ENCODE assay signal across 11 cellular contexts in the genomic region with DNA sequence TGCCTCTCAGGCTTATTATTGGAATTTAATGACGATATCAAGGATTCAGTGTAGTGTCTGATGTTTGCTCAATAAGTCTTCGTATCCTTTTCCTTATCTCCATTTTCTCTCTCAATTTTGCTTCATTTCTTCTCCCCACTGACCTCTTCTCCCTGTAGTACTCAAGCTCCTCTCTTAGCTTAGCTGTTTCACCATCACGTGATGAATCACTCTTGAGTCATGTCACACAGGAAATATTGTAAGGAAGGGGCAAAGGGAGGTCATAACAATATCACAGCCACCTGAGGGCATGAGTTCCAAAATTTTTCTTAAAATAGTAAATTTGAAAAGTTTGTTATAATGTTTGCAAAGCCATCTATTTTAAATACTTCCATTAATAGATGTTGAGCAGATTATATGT.
DNase-seq lines count a peak whose midpoint lies in the region; ATAC-seq and TF ChIP-seq lines count a peak whose summit lies in the region.
"Had no signal": no experiment of that assay in that cellular context is flagged by ENCODE, and none has a peak within 500 bp of the region (broad histone marks: within the 10 kb centered on the region; RNA-seq: fewer than 3 reads in every experiment).

No MANE protein-coding gene starts in this region.

- H3K4me1 ChIP-seq in IMR-90 (ENCODE audit: control insufficient read depth, insufficient read depth, low read length) = peaks cover 4% of the 10 kb centered on the region; the same call in 1 of the 2 replicates
- H3K4me1 ChIP-seq in hepatocyte (ENCODE audit: insufficient read depth) = no peaks in the 10 kb centered on the region
- no peaks in the 10 kb centered on the region for H3K4me1 ChIP-seq in suprapubic skin

- TF ChIP-seq RAD21 in IMR-90 (IDR thresholded peaks at IDR 0.05; ENCODE audit: low read length) = no peak

- peaks cover 7% of the 10 kb centered on the region; the same call in 1 of the 2 replicates for H3K9me1 ChIP-seq in IMR-90 (ENCODE audit: insufficient read depth, low read length)

- H4K8ac ChIP-seq in IMR-90 (ENCODE audit: low read depth in 2 of 2, low read length in 2 of 2) = no peak overlapping the region; a peak in 1 of 4 replicates

- no peak overlapping the region for H4K91ac ChIP-seq in IMR-90 (ENCODE audit: insufficient read depth, low read depth, low read length)

- H2AK5ac ChIP-seq in IMR-90 (ENCODE audit: low read depth, low read length) = no peak overlapping the region

- H3K9me3 ChIP-seq in IMR-90 (ENCODE audit: control insufficient read depth, insufficient read depth, low read length) (no peaks in the 10 kb centered on the region), hepatocyte (ENCODE audit: low read depth) (no peaks in the 10 kb centered on the region), suprapubic skin (no peaks in the 10 kb centered on the region)
- H3K9me3 ChIP-seq: BE2C had no signal

- peak overlapping the region; percentile 47 for H2BK5ac ChIP-seq in IMR-90 (ENCODE audit: low read depth, low read length, poor library complexity, severe bottlenecking)

- TF ChIP-seq CTCF in IMR-90 (conservative IDR thresholded peaks at IDR 0.05; ENCODE audit: low read depth, low read length) (no peak), hepatocyte (IDR thresholded peaks at IDR 0.05; ENCODE audit: poor library complexity) (no peak), suprapubic skin (IDR thresholded peaks at IDR 0.05) (no peak)

- intact Hi-C loops in IMR-90 (cut with micrococcal nuclease) = no loop called here

- peak overlapping the region; percentile 45; the same call in 1 of the 2 replicates for H3K23ac ChIP-seq in IMR-90 (ENCODE audit: low read depth, low read length)

- H2AK9ac ChIP-seq in IMR-90 (replicated peaks; ENCODE audit: low read depth, low read length, poor library complexity) = no peak overlapping the region

- H3K27me3 ChIP-seq in IMR-90 (ENCODE audit: control insufficient read depth, insufficient read depth, low read length) = no peaks in the 10 kb centered on the region
- no peaks in the 10 kb centered on the region for H3K27me3 ChIP-seq in hepatocyte
- no peaks in the 10 kb centered on the region for H3K27me3 ChIP-seq in suprapubic skin
- H3K27me3 ChIP-seq: BE2C had no signal

- no peak for TF ChIP-seq EP300 in suprapubic skin (IDR thresholded peaks at IDR 0.05)

- H3K56ac ChIP-seq in IMR-90 (ENCODE audit: extremely low read depth, insufficient read depth, low read length) = no peak overlapping the region

- 0 out of 2 replicates have a peak overlapping the region, but pooled peaks have one; percentile 24 for H3K18ac ChIP-seq in IMR-90 (ENCODE audit: low read depth, low read length)

- H2BK20ac ChIP-seq in IMR-90 (ENCODE audit: low read depth, low read length) = peak overlapping the region; percentile 92; the same call in 1 of the 2 replicates

- H3K4ac ChIP-seq in IMR-90 (ENCODE audit: low read depth, low read length) = peak overlapping the region; percentile 81; the same call in 1 of the 2 replicates

- H3K27ac ChIP-seq in IMR-90 (ENCODE audit: insufficient read depth, low read length) (no peak overlapping the region), hepatocyte (no peak overlapping the region), suprapubic skin (no peak overlapping the region)

- H3K4me3 ChIP-seq in IMR-90 (ENCODE audit: insufficient read depth, low read depth, low read length) = no peak overlapping the region
- H3K4me3 ChIP-seq in hepatocyte = no peak overlapping the region
- no peak overlapping the region for H3K4me3 ChIP-seq in suprapubic skin

- peak overlapping the region; percentile 58; the same call in 1 of the 3 replicates for H2BK15ac ChIP-seq in IMR-90 (ENCODE audit: low read depth, low read length)

- POLR2A ChIA-PET in IMR-90 (lab: Charles Lee; ENCODE audit: unreplicated experiment) = no interaction called here

- WGBS in IMR-90 (ENCODE audit: extremely low coverage in 2 of 2, insufficient read length in 1 of 2), 2 experiments = no CpG with 5 or more reads among the region's 3 CpGs
- WGBS in hepatocyte (ENCODE audit: low lambda C conversion rate, missing lambda C conversion rate) = 87% methylated on average over 3 of the region's 3 CpGs
- WGBS in suprapubic skin = 80% methylated on average over 3 of the region's 3 CpGs

- H2AFZ ChIP-seq in IMR-90 (replicated peaks; ENCODE audit: low read length, poor library complexity) (no peak overlapping the region), hepatocyte (no peak overlapping the region)

- dilution Hi-C loops in IMR-90 (cut with HindIII; ENCODE audit: low sequenced_read_pairs, unreplicated experiment) = no loop called here

- H3K4me2 ChIP-seq in IMR-90 (ENCODE audit: low read depth, low read length) = no peak overlapping the region
- H3K4me2 ChIP-seq in hepatocyte = no peak overlapping the region

- in situ Hi-C loops in IMR-90 (cut with MboI; ENCODE audit: low sequenced_read_pairs) = no loop called here

- no peak overlapping the region for H3K9ac ChIP-seq in IMR-90 (ENCODE audit: low read depth, low read length)

- CTCF ChIA-PET in IMR-90 (lab: Yijun Ruan, JAX) = interaction anchor here (0.5 kb wide), 1 partner anchor 424 kb away, joined by 3 read pairs; no protein-coding TSS in a partner anchor

- H3K9me2 ChIP-seq in hepatocyte (replicated peaks; ENCODE audit: insufficient read depth) = no peaks in the 10 kb centered on the region

- no peaks in the 10 kb centered on the region for H4K20me1 ChIP-seq in IMR-90 (ENCODE audit: insufficient read depth, low read length)
- no peaks in the 10 kb centered on the region for H4K20me1 ChIP-seq in hepatocyte (ENCODE audit: insufficient read depth, poor library complexity, severe bottlenecking)

- no peaks in the 10 kb centered on the region for H3K79me1 ChIP-seq in IMR-90 (ENCODE audit: low read depth in 1 of 2, low read length in 2 of 2)

- BruUV-seq in IMR-90 (replicated peaks; lab: Mats Ljungman, UMichigan) = no TSS peak

- no peaks in the 10 kb centered on the region for H3K79me2 ChIP-seq in hepatocyte

- TF ChIP-seq POLR2A in IMR-90 (IDR thresholded peaks at IDR 0.05; ENCODE audit: low read depth, low read length) = no peak
- TF ChIP-seq POLR2A in suprapubic skin (IDR thresholded peaks at IDR 0.05) = no peak

- DNase-seq in AG08395 (ENCODE audit: low spot score) (peak; percentile 58), IMR-90 (peak; percentile 85), SW480 (ENCODE audit: low spot score) (peak; percentile 7), hepatocyte (ENCODE audit: low spot score) (peak; percentile 28), NCI-H510A treated with DMSO at 0.1 percent for 48 hours (lab: John Stamatoyannopoulos, UW) (no peak), suprapubic skin (ENCODE audit: low spot score in 2 of 2) (no peak)
- no peak for DNase-seq in stimulated activated CD4-positive, alpha-beta T cell treated with anti-CD3 and anti-CD28 coated beads, Interleukin-4, amount 100 ng/mL, for 1 hour
- DNase-seq: BE2C, NCI-H1436, nucleus accumbens had no signal

- H3K36me3 ChIP-seq in IMR-90 (ENCODE audit: control insufficient read depth, insufficient read depth, low read length) = no peaks in the 10 kb centered on the region
- H3K36me3 ChIP-seq in hepatocyte (replicated peaks; ENCODE audit: insufficient read depth, low read depth) = no peaks in the 10 kb centered on the region
- no peaks in the 10 kb centered on the region for H3K36me3 ChIP-seq in suprapubic skin
- H3K36me3 ChIP-seq: BE2C had no signal

- peak; percentile 84 for ATAC-seq in IMR-90 (ENCODE audit: low read depth)
- no peak for ATAC-seq in GM19467 (IDR thresholded peaks at IDR 0.05; ENCODE audit: unreplicated experiment)

- 0 out of 2 replicates have a peak overlapping the region, but pooled peaks have one; percentile 76 for H3K14ac ChIP-seq in IMR-90 (replicated peaks; ENCODE audit: low read depth, low read length)

- no peak overlapping the region for H4K5ac ChIP-seq in IMR-90 (ENCODE audit: low read depth, low read length)

- peak overlapping the region; percentile 88 for H2BK120ac ChIP-seq in IMR-90 (ENCODE audit: low read depth, low read length)

TF ChIP-seq in IMR-90, 13 proteins besides CTCF, POLR2A, EP300 and RAD21:
- TF ChIP-seq, protein P1, sequence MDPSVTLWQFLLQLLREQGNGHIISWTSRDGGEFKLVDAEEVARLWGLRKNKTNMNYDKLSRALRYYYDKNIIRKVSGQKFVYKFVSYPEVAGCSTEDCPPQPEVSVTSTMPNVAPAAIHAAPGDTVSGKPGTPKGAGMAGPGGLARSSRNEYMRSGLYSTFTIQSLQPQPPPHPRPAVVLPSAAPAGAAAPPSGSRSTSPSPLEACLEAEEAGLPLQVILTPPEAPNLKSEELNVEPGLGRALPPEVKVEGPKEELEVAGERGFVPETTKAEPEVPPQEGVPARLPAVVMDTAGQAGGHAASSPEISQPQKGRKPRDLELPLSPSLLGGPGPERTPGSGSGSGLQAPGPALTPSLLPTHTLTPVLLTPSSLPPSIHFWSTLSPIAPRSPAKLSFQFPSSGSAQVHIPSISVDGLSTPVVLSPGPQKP (IDR thresholded peaks at IDR 0.05; ENCODE audit: borderline replicate concordance, low read depth, low read length) = no peak
- TF ChIP-seq BHLHE40 (IDR thresholded peaks at IDR 0.05; ENCODE audit: low read depth, low read length) (peak; percentile 79), MAZ (IDR thresholded peaks at IDR 0.05; ENCODE audit: borderline replicate concordance, low read depth, low read length) (no peak), CEBPB (IDR thresholded peaks at IDR 0.05; ENCODE audit: low read depth, low read length) (peak; percentile 82), MAFK (IDR thresholded peaks at IDR 0.05; ENCODE audit: low read depth, low read length) (no peak), FOS (IDR thresholded peaks at IDR 0.05; ENCODE audit: low read depth, low read length) (peak; percentile 62)
- TF ChIP-seq, protein P2, sequence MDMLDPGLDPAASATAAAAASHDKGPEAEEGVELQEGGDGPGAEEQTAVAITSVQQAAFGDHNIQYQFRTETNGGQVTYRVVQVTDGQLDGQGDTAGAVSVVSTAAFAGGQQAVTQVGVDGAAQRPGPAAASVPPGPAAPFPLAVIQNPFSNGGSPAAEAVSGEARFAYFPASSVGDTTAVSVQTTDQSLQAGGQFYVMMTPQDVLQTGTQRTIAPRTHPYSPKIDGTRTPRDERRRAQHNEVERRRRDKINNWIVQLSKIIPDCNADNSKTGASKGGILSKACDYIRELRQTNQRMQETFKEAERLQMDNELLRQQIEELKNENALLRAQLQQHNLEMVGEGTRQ (IDR thresholded peaks at IDR 0.05; ENCODE audit: low read depth, low read length) = peak; percentile 85
TF ChIP-seq in IMR-90: peak in this region for 4.

Comparison
In these comparisons a context has a peak if more than half of its experiments do, and no peak if none do; other contexts are left out.
1. DNase-seq: peak in AG08395 (single experiment), IMR-90 (single experiment), SW480 (single experiment) and hepatocyte (single experiment); none in stimulated activated CD4-positive, alpha-beta T cell treated with anti-CD3 and anti-CD28 coated beads, Interleukin-4, amount 100 ng/mL, for 1 hour (single experiment), NCI-H510A treated with DMSO at 0.1 percent for 48 hours (single experiment) and suprapubic skin (0 of 2).